Comparison of ENCODE assay signal across 8 cellular contexts in genomic region chr2:26503238-26503880, GRCh38. TPM values are rescaled to one million over a fixed set of nuclear protein-coding genes. Genes with fewer than 3 reads are reported as not detected.
DNase-seq lines count a peak whose midpoint lies in the region; ATAC-seq and TF ChIP-seq lines count a peak whose summit lies in the region.

No MANE protein-coding gene starts in this region.

- H3K27ac Mint-ChIP-seq in activated T-helper 17 cell treated with anti-CD3 and anti-CD28 coated beads, Interleukin-2, amount 50 U/mL, for 72 hours: peak overlapping the region; percentile 51
- H3K27ac Mint-ChIP-seq in stimulated activated naive CD8-positive, alpha-beta T cell treated with anti-CD3 and anti-CD28 coated beads, Interleukin-15, Interleukin-2, amounts not matched to agents 100 ng/mL and 50 ng/mL, for 24 hours: peak overlapping the region; percentile 62

- H3K4me3 Mint-ChIP-seq in activated T-helper 17 cell treated with anti-CD3 and anti-CD28 coated beads, Interleukin-2, amount 50 U/mL, for 72 hours: peak overlapping the region; percentile 62
- peak overlapping the region; percentile 67 for H3K4me3 Mint-ChIP-seq in stimulated activated naive CD8-positive, alpha-beta T cell treated with anti-CD3 and anti-CD28 coated beads, Interleukin-15, Interleukin-2, amounts not matched to agents 100 ng/mL and 50 ng/mL, for 24 hours

- peak overlapping the region; percentile 53 for H3K4me3 ChIP-seq in Jurkat, Clone E6-1 (ENCODE audit: low read length)
- H3K4me3 ChIP-seq in neural cell (ENCODE audit: low read length): no peak overlapping the region

- H3K36me3 Mint-ChIP-seq in activated T-helper 17 cell treated with anti-CD3 and anti-CD28 coated beads, Interleukin-2, amount 50 U/mL, for 72 hours (ENCODE audit: low read depth): no peaks in the 10 kb centered on the region
- no peaks in the 10 kb centered on the region for H3K36me3 Mint-ChIP-seq in stimulated activated naive CD8-positive, alpha-beta T cell treated with anti-CD3 and anti-CD28 coated beads, Interleukin-15, Interleukin-2, amounts not matched to agents 100 ng/mL and 50 ng/mL, for 24 hours (ENCODE audit: low read depth)

- H3K9me2 ChIP-seq in neural cell (ENCODE audit: insufficient read depth, low read length): no peaks in the 10 kb centered on the region

- H3K79me2 ChIP-seq in neural cell (replicated peaks; ENCODE audit: insufficient read depth, low read length): no peaks in the 10 kb centered on the region

- H4K20me1 ChIP-seq in neural cell (ENCODE audit: insufficient read depth): no peaks in the 10 kb centered on the region

- no peaks in the 10 kb centered on the region for H3K27me3 Mint-ChIP-seq in activated T-helper 17 cell treated with anti-CD3 and anti-CD28 coated beads, Interleukin-2, amount 50 U/mL, for 72 hours
- H3K27me3 Mint-ChIP-seq in stimulated activated naive CD8-positive, alpha-beta T cell treated with anti-CD3 and anti-CD28 coated beads, Interleukin-15, Interleukin-2, amounts not matched to agents 100 ng/mL and 50 ng/mL, for 24 hours: peaks cover 4% of the 10 kb centered on the region

- TF ChIP-seq CTCF in foreskin keratinocyte (conservative IDR thresholded peaks at IDR 0.05): peak; percentile 92
- peak; percentile 38 for TF ChIP-seq CTCF in neural cell (IDR thresholded peaks at IDR 0.05; ENCODE audit: poor library complexity, severe bottlenecking)

- no peaks in the 10 kb centered on the region for H3K9me3 ChIP-seq in neural cell (ENCODE audit: low read length)

- peaks cover 5% of the 10 kb centered on the region for H3K4me1 Mint-ChIP-seq in activated T-helper 17 cell treated with anti-CD3 and anti-CD28 coated beads, Interleukin-2, amount 50 U/mL, for 72 hours
- H3K4me1 Mint-ChIP-seq in stimulated activated naive CD8-positive, alpha-beta T cell treated with anti-CD3 and anti-CD28 coated beads, Interleukin-15, Interleukin-2, amounts not matched to agents 100 ng/mL and 50 ng/mL, for 24 hours (ENCODE audit: low read depth): peaks cover 7% of the 10 kb centered on the region

- H3K36me3 ChIP-seq in neural cell (ENCODE audit: insufficient read depth, low read length): no peaks in the 10 kb centered on the region

- no peak for TF ChIP-seq EP300 in neural cell (conservative IDR thresholded peaks at IDR 0.05; ENCODE audit: poor library complexity, severe bottlenecking)

- H3K27me3 ChIP-seq in foreskin keratinocyte (peaks cover 41% of the 10 kb centered on the region), neural cell (ENCODE audit: insufficient read depth, low read depth, low read length) (peaks cover 9% of the 10 kb centered on the region)

- ATAC-seq in GM18499 (IDR thresholded peaks at IDR 0.05; ENCODE audit: insufficient read depth, unreplicated experiment): peak; percentile 66
- ATAC-seq in activated T-helper 17 cell treated with anti-CD3 and anti-CD28 coated beads, Interleukin-2, amount 50 U/mL, for 72 hours (replicated peaks): peak; percentile 99
- ATAC-seq in foreskin keratinocyte: peak; percentile 95

- DNase-seq in Jurkat, Clone E6-1 (ENCODE audit: low read depth, low spot score): peak; percentile 74
- DNase-seq in RKO (ENCODE audit: low spot score): peak; percentile 49
- peak; percentile 21 to 44 for DNase-seq in foreskin keratinocyte
- DNase-seq in H4 (ENCODE audit: low spot score): no peak

- TF ChIP-seq RAD21 in neural cell (conservative IDR thresholded peaks at IDR 0.05): no peak

- no peaks in the 10 kb centered on the region for H3K4me1 ChIP-seq in foreskin keratinocyte

- no peak overlapping the region for H3K9ac ChIP-seq in neural cell (ENCODE audit: low read length)

- H3F3A ChIP-seq in neural cell (ENCODE audit: insufficient read depth, low read length, poor library complexity, severe bottlenecking): no peaks in the 10 kb centered on the region

- H3K4me2 ChIP-seq in neural cell (ENCODE audit: low read length): no peak overlapping the region

- H3K27ac ChIP-seq in foreskin keratinocyte: no peak overlapping the region
- no peak overlapping the region for H3K27ac ChIP-seq in neural cell (ENCODE audit: low read length)

- no peak overlapping the region for H2AFZ ChIP-seq in neural cell (ENCODE audit: low read depth, low read length)

- no peaks in the 10 kb centered on the region for H3K9me3 Mint-ChIP-seq in activated T-helper 17 cell treated with anti-CD3 and anti-CD28 coated beads, Interleukin-2, amount 50 U/mL, for 72 hours
- no peaks in the 10 kb centered on the region for H3K9me3 Mint-ChIP-seq in stimulated activated naive CD8-positive, alpha-beta T cell treated with anti-CD3 and anti-CD28 coated beads, Interleukin-15, Interleukin-2, amounts not matched to agents 100 ng/mL and 50 ng/mL, for 24 hours

TF ChIP-seq in neural cell, 6 proteins besides CTCF, POLR2A, EP300 and RAD21:
- TF ChIP-seq SMC3 (conservative IDR thresholded peaks at IDR 0.05; ENCODE audit: poor library complexity) (no peak), TAF1 (IDR thresholded peaks at IDR 0.05; ENCODE audit: low read depth) (no peak), REST (IDR thresholded peaks at IDR 0.05; ENCODE audit: borderline replicate concordance) (no peak), MXI1 (conservative IDR thresholded peaks at IDR 0.05; ENCODE audit: poor library complexity, severe bottlenecking) (no peak), POLR2AphosphoS5 (IDR thresholded peaks at IDR 0.05) (no peak), EZH2 (IDR thresholded peaks at IDR 0.05; ENCODE audit: borderline replicate concordance, insufficient read depth, low read length, poor library complexity, severe bottlenecking) (no peak)

RNA-seq across cellular contexts. Expression of gene OTOF, which starts 25.4 kb away (rescaled TPM):
- polyA plus RNA-seq in Jurkat, Clone E6-1 (2012; ENCODE audit: insufficient read depth, insufficient read length): 0.73 TPM
- 1 to 10 TPM in 1 of 2 donors, under 1 TPM in 1; 0.95 to 2.1 TPM for total RNA-seq in activated T-helper 17 cell treated with anti-CD3 and anti-CD28 coated beads, Interleukin-2, amount 50 U/mL, for 72 hours
- total RNA-seq in foreskin keratinocyte: not detected in 2 replicates
- not detected in 2 replicates for polyA plus RNA-seq in foreskin keratinocyte
- polyA plus RNA-seq in neural cell: not detected in 2 replicates
- polyA minus RNA-seq in neural cell: under 0.01 TPM in 1 of 2 replicates, not detected in the other
- 0.14 TPM in 1 of 2 replicates, not detected in the other for total RNA-seq in H4 (2014; rRNA removed; shearing (Covaris generic))
